Comparison of ENCODE assay signal across 20 cellular contexts in the genomic region with DNA sequence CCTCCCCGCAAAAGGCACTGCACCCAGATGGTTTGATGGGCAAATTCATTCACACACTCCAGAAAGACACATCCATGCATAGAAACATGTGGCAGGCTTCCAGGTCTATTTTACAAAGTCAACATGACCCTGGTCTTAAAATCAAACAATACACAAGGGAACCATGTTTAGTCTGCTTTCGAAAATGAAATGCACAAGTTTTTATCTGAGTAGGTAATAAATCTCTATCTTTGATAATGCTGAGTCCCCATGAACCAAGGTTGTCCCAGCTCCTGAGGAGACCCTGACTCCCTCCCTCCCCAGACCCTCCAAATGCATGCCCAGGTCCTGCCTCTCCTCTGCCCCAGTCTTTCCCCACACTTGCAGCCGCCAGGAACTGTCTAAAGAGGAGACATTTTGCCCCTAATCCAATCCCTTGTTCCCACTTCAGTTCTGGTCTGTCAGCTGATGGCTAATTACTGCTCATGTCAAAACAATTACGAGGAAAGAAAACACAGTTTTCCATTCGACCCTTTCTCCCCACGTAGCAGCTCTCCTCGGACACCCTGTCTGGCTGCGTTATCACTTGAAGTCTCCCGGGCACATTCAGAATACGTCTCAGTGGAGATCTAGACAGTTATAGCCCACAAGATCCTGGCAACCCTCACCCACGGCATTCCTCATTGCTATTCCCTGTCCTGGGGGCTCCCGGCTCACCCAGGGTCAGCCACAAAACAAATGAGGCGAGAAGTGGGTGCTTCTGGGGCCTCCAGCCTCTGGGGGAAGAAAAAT.
DNase-seq lines count a peak whose midpoint lies in the region; ATAC-seq and TF ChIP-seq lines count a peak whose summit lies in the region.
"Had no signal": no experiment of that assay in that cellular context is flagged by ENCODE, and none has a peak within 500 bp of the region (broad histone marks: within the 10 kb centered on the region; RNA-seq: fewer than 3 reads in every experiment).

No MANE protein-coding gene starts in this region.

- H3K18ac ChIP-seq in H9 (ENCODE audit: insufficient read length, low read depth, low read length), result no peak overlapping the region
- peak overlapping the region; percentile 37 to 72 for H3K18ac ChIP-seq in mesenchymal stem cell (ENCODE audit: low read depth in 1 of 2, low read length in 2 of 2)

- H2BK5ac ChIP-seq in H9 (ENCODE audit: insufficient read length, low read length), result no peak overlapping the region
- H2BK5ac ChIP-seq in mesenchymal stem cell (ENCODE audit: low read depth, low read length, poor library complexity, severe bottlenecking), result no peak overlapping the region

- H2BK12ac ChIP-seq in H9 (ENCODE audit: insufficient read length, low read depth, low read length) (peak overlapping the region; percentile 39), mesenchymal stem cell (ENCODE audit: low read length in 2 of 2) (peak overlapping the region in 1 of 2 experiments; percentile 69)

- H2BK120ac ChIP-seq in H9 (ENCODE audit: low read depth, low read length, poor library complexity, severe bottlenecking) (no peak overlapping the region), mesenchymal stem cell (ENCODE audit: low read depth, low read length) (no peak overlapping the region)

- in situ Hi-C loops in KBM-7 (cut with MboI; ENCODE audit: low pct_unique_long_range_greater_than_20kb, low sequenced_read_pairs), result no loop called here

- WGBS in H9 (ENCODE audit: extremely low coverage, insufficient read length, low lambda C conversion rate), result no CpG with 5 or more reads among the region's 13 CpGs
- 38% methylated on average over 13 of the region's 13 CpGs for WGBS in mesenchymal stem cell

- no peak overlapping the region for H3K27ac Mint-ChIP-seq in H9
- peak overlapping the region; percentile 39 for H3K27ac Mint-ChIP-seq in chondrocyte (ENCODE audit: unreplicated experiment)
- H3K27ac Mint-ChIP-seq in activated naive CD4-positive, alpha-beta T cell treated with anti-CD3 and anti-CD28 coated beads, Interleukin-2, amount 10 ng/mL, durations not matched to agents 7 days and 5 days, result no peak overlapping the region
- H3K27ac Mint-ChIP-seq in T-helper 2 cell treated with Interferon-gamma antibody and Interleukin-4, amounts not matched to agents 5 μg/mL and 100 μg/mL, for 36 hours, result no peak overlapping the region
- H3K27ac Mint-ChIP-seq: T-helper 1 cell treated with Interleukin-12 subunit alpha and Interleukin-12 subunit beta and Interleukin-4 antibody, amounts not matched to agents 30 μg/mL and 1 μg/mL, for 36 hours had no signal

- H3K14ac ChIP-seq in H9 (ENCODE audit: insufficient read depth, low read length) (no peak overlapping the region), mesenchymal stem cell (ENCODE audit: low read length in 2 of 2) (peak overlapping the region in 1 of 2 experiments; percentile 49)

- H3K4me1 Mint-ChIP-seq in H9 (peaks cover 15 to 25% of the 10 kb centered on the region in 2 experiments), chondrocyte (ENCODE audit: low read depth) (peaks cover 35% of the 10 kb centered on the region)
- no peaks in the 10 kb centered on the region for H3K4me1 Mint-ChIP-seq in activated naive CD4-positive, alpha-beta T cell treated with anti-CD3 and anti-CD28 coated beads, Interleukin-2, amount 10 ng/mL, durations not matched to agents 7 days and 5 days
- no peaks in the 10 kb centered on the region for H3K4me1 Mint-ChIP-seq in T-helper 2 cell treated with Interferon-gamma antibody and Interleukin-4, amounts not matched to agents 5 μg/mL and 100 μg/mL, for 36 hours (ENCODE audit: low read depth)

- DNase-seq in H9, result no peak
- no peak for DNase-seq in chondrocyte (ENCODE audit: low spot score)
- peak; percentile 24 for DNase-seq in mesenchymal stem cell
- DNase-seq in activated naive CD4-positive, alpha-beta T cell treated with anti-CD3 and anti-CD28 coated beads, Interleukin-2, amount 10 ng/mL, durations not matched to agents 7 days and 5 days, result no peak
- DNase-seq in KBM-7, result no peak
- no peak for DNase-seq in T-helper 2 cell treated with Interferon-gamma antibody and Interleukin-4, amounts not matched to agents 5 μg/mL and 100 μg/mL, for 36 hours (ENCODE audit: low spot score)
- DNase-seq: activated CD8-positive, alpha-beta memory T cell treated with anti-CD3 and anti-CD28 coated beads, Interleukin-2, amount 50 U/mL, for 48 hours; activated naive CD4-positive, alpha-beta T cell treated with anti-CD3 and anti-CD28 coated beads, Interleukin-2, amount 50 U/mL, for 16 hours; central memory CD4-positive, alpha-beta T cell; DMS53; HCEC 1CT; kidney; NCI-H1436 treated with DMSO at 0.1 percent for 48 hours; NCI-H446 treated with DMSO at 0.1 percent for 48 hours; stimulated activated naive CD4-positive, alpha-beta T cell treated with Interleukin-2 at 50 U/mL for 16 hours had no signal

- H3K79me2 ChIP-seq in H9 (ENCODE audit: insufficient read depth, low read length), result no peaks in the 10 kb centered on the region

- no peak overlapping the region for H3K27ac ChIP-seq in H9 (ENCODE audit: insufficient read length, low read depth, low read length)
- peak overlapping the region; percentile 22 for H3K27ac ChIP-seq in mesenchymal stem cell (ENCODE audit: low read length, poor library complexity, severe bottlenecking)
- H3K27ac ChIP-seq in skeletal muscle tissue (ENCODE audit: low read depth, low read length), result peak overlapping the region; percentile 64
- H3K27ac ChIP-seq: KMS-11, RWPE1 had no signal

- no peaks in the 10 kb centered on the region for H3K9me3 ChIP-seq in H9 (ENCODE audit: control insufficient read depth, low read depth, low read length)
- no peaks in the 10 kb centered on the region for H3K9me3 ChIP-seq in mesenchymal stem cell (ENCODE audit: control insufficient read depth, low read length)
- H3K9me3 ChIP-seq in skeletal muscle tissue (ENCODE audit: control insufficient read depth in 3 of 3, low read length in 3 of 3), result no peaks in the 10 kb centered on the region

- no peak for TF ChIP-seq CTCF in H9 (conservative IDR thresholded peaks at IDR 0.05)
- no peak for TF ChIP-seq CTCF in chondrocyte (IDR thresholded peaks at IDR 0.05)

- H4K91ac ChIP-seq in H9 (ENCODE audit: insufficient read length, low read depth, low read length) (no peak overlapping the region), mesenchymal stem cell (ENCODE audit: low read length) (peak overlapping the region; percentile 21)

- H4K8ac ChIP-seq in H9 (replicated peaks; ENCODE audit: insufficient read length, low read depth, low read length) (no peak overlapping the region), mesenchymal stem cell (ENCODE audit: low read length) (peak overlapping the region; percentile 59)

- H3K4me1 ChIP-seq in H9 (ENCODE audit: insufficient read depth, low read length) (no peaks in the 10 kb centered on the region), mesenchymal stem cell (ENCODE audit: control insufficient read depth, insufficient read depth, low read depth, low read length) (peaks cover 12% of the 10 kb centered on the region), skeletal muscle tissue (ENCODE audit: control insufficient read depth in 3 of 3, insufficient read depth in 3 of 3, low read length in 3 of 3) (peaks cover 3 to 8% (median 6%) of the 10 kb centered on the region in 3 donors)

- H3K9ac ChIP-seq in H9 (ENCODE audit: extremely low read depth, insufficient read length, low read length) (no peak overlapping the region), mesenchymal stem cell (ENCODE audit: low read length) (peak overlapping the region; percentile 63), skeletal muscle tissue (ENCODE audit: low read depth in 1 of 3, low read length in 3 of 3) (no peak overlapping the region)
- H3K9ac ChIP-seq: KMS-11 had no signal

- H3K4ac ChIP-seq in H9 (ENCODE audit: low read depth, low read length) (no peak overlapping the region), mesenchymal stem cell (ENCODE audit: low read depth in 1 of 2, low read length in 2 of 2) (no peak overlapping the region)

- no peaks in the 10 kb centered on the region for H3K79me1 ChIP-seq in H9 (ENCODE audit: insufficient read depth, low read depth, low read length, poor library complexity, severe bottlenecking)
- H3K79me1 ChIP-seq in mesenchymal stem cell (replicated peaks; ENCODE audit: low read length, poor library complexity, severe bottlenecking), result peaks cover 2% of the 10 kb centered on the region

- H3K23ac ChIP-seq in H9 (ENCODE audit: insufficient read length, low read depth, low read length) (no peak overlapping the region), mesenchymal stem cell (ENCODE audit: low read length in 2 of 2) (no peak overlapping the region)

- H3K4me3 ChIP-seq in mesenchymal stem cell (ENCODE audit: insufficient read depth in 1 of 2, low read depth in 1 of 2, low read length in 2 of 2) (peak overlapping the region in 1 of 2 experiments; percentile 13), skeletal muscle tissue (ENCODE audit: low read length in 3 of 3) (no peak overlapping the region)

- no peak overlapping the region for H2BK15ac ChIP-seq in H9 (ENCODE audit: low read depth, low read length)
- no peak overlapping the region for H2BK15ac ChIP-seq in mesenchymal stem cell (ENCODE audit: low read depth, poor library complexity, severe bottlenecking)

- H4K20me1 ChIP-seq in H9 (ENCODE audit: control insufficient read depth, insufficient read depth, insufficient read length), result no peaks in the 10 kb centered on the region

- H4K5ac ChIP-seq in H9 (ENCODE audit: insufficient read length, low read depth, low read length), result no peak overlapping the region

- ATAC-seq in GM21515 (IDR thresholded peaks at IDR 0.05; ENCODE audit: unreplicated experiment), result no peak

- H3K4me2 ChIP-seq in H9 (ENCODE audit: insufficient read depth, insufficient read length, low read length) (no peak overlapping the region), mesenchymal stem cell (ENCODE audit: low read length, poor library complexity, severe bottlenecking) (peak overlapping the region; percentile 38)
- H3K4me2 ChIP-seq: KMS-11 had no signal

- H3K4me3 Mint-ChIP-seq in H9 (no peak overlapping the region), chondrocyte (ENCODE audit: unreplicated experiment) (peak overlapping the region; percentile 10)
- H3K4me3 Mint-ChIP-seq in activated naive CD4-positive, alpha-beta T cell treated with anti-CD3 and anti-CD28 coated beads, Interleukin-2, amount 10 ng/mL, durations not matched to agents 7 days and 5 days, result no peak overlapping the region
- H3K4me3 Mint-ChIP-seq in T-helper 2 cell treated with Interferon-gamma antibody and Interleukin-4, amounts not matched to agents 5 μg/mL and 100 μg/mL, for 36 hours, result no peak overlapping the region
- H3K4me3 Mint-ChIP-seq: T-helper 1 cell treated with Interleukin-12 subunit alpha and Interleukin-12 subunit beta and Interleukin-4 antibody, amounts not matched to agents 30 μg/mL and 1 μg/mL, for 36 hours had no signal

- H2AK5ac ChIP-seq in H9 (ENCODE audit: insufficient read length, low read length) (no peak overlapping the region), mesenchymal stem cell (ENCODE audit: low read length, severe bottlenecking) (no peak overlapping the region)

- H3K36me3 ChIP-seq in mesenchymal stem cell (ENCODE audit: control insufficient read depth in 1 of 2, insufficient read depth in 2 of 2, low read depth in 1 of 2, low read length in 2 of 2), result peaks cover 2 to 16% of the 10 kb centered on the region in 2 experiments
- no peaks in the 10 kb centered on the region for H3K36me3 ChIP-seq in skeletal muscle tissue (ENCODE audit: control insufficient read depth in 3 of 3, insufficient read depth in 3 of 3, low read length in 3 of 3)

- H3K23me2 ChIP-seq in H9 (ENCODE audit: insufficient read length, low read depth, low read length, poor library complexity, severe bottlenecking), result no peaks in the 10 kb centered on the region

- H2BK20ac ChIP-seq in H9 (ENCODE audit: low read depth, low read length, poor library complexity, severe bottlenecking), result no peak overlapping the region

- no peak overlapping the region for H2AFZ ChIP-seq in H9 (ENCODE audit: low read length)
- H2AFZ ChIP-seq in mesenchymal stem cell (ENCODE audit: low read depth, low read length), result no peak overlapping the region

- H3T11ph ChIP-seq in H9 (ENCODE audit: low read length), result no peak overlapping the region

- H3K27me3 ChIP-seq in H9 (ENCODE audit: insufficient read depth, low read length), result no peaks in the 10 kb centered on the region
- no peaks in the 10 kb centered on the region for H3K27me3 ChIP-seq in mesenchymal stem cell (ENCODE audit: control insufficient read depth in 1 of 2, insufficient read depth in 1 of 2, low read length in 2 of 2)
- peaks cover 0 to 4% (median 4%) of the 10 kb centered on the region in 3 donors for H3K27me3 ChIP-seq in skeletal muscle tissue (ENCODE audit: control insufficient read depth in 3 of 3, insufficient read depth in 3 of 3, low read length in 3 of 3)

- CTCF ChIA-PET in activated naive CD4-positive, alpha-beta T cell treated with anti-CD3 and anti-CD28 coated beads, Interleukin-2, amount 10 ng/mL, durations not matched to agents 7 days and 5 days (lab: Charles Lee), result no interaction called here

- H3K27me3 Mint-ChIP-seq in H9 (ENCODE audit: low read depth) (no peaks in the 10 kb centered on the region), chondrocyte (ENCODE audit: low read depth) (no peaks in the 10 kb centered on the region)
- no peaks in the 10 kb centered on the region for H3K27me3 Mint-ChIP-seq in activated naive CD4-positive, alpha-beta T cell treated with anti-CD3 and anti-CD28 coated beads, Interleukin-2, amount 10 ng/mL, durations not matched to agents 7 days and 5 days
- no peaks in the 10 kb centered on the region for H3K27me3 Mint-ChIP-seq in T-helper 2 cell treated with Interferon-gamma antibody and Interleukin-4, amounts not matched to agents 5 μg/mL and 100 μg/mL, for 36 hours (ENCODE audit: low read depth)

- H3K36me3 Mint-ChIP-seq in H9 (ENCODE audit: insufficient read depth in 1 of 3, low read depth in 3 of 3), result no peaks in the 10 kb centered on the region
- H3K36me3 Mint-ChIP-seq in chondrocyte (ENCODE audit: low read depth), result no peaks in the 10 kb centered on the region
- no peaks in the 10 kb centered on the region for H3K36me3 Mint-ChIP-seq in activated naive CD4-positive, alpha-beta T cell treated with anti-CD3 and anti-CD28 coated beads, Interleukin-2, amount 10 ng/mL, durations not matched to agents 7 days and 5 days
- H3K36me3 Mint-ChIP-seq in T-helper 2 cell treated with Interferon-gamma antibody and Interleukin-4, amounts not matched to agents 5 μg/mL and 100 μg/mL, for 36 hours (ENCODE audit: low read depth), result no peaks in the 10 kb centered on the region

- H3K56ac ChIP-seq in H9 (ENCODE audit: insufficient read length, low read depth, low read length), result no peak overlapping the region

- H3K9me3 Mint-ChIP-seq in H9 (no peaks in the 10 kb centered on the region), chondrocyte (ENCODE audit: low read depth) (no peaks in the 10 kb centered on the region)
- H3K9me3 Mint-ChIP-seq in activated naive CD4-positive, alpha-beta T cell treated with anti-CD3 and anti-CD28 coated beads, Interleukin-2, amount 10 ng/mL, durations not matched to agents 7 days and 5 days, result no peaks in the 10 kb centered on the region
- no peaks in the 10 kb centered on the region for H3K9me3 Mint-ChIP-seq in T-helper 2 cell treated with Interferon-gamma antibody and Interleukin-4, amounts not matched to agents 5 μg/mL and 100 μg/mL, for 36 hours
- H3K9me3 Mint-ChIP-seq: T-helper 1 cell treated with Interleukin-12 subunit alpha and Interleukin-12 subunit beta and Interleukin-4 antibody, amounts not matched to agents 30 μg/mL and 1 μg/mL, for 36 hours had no signal
